8 cellular contexts compared by ENCODE assay signal in the genomic region with DNA sequence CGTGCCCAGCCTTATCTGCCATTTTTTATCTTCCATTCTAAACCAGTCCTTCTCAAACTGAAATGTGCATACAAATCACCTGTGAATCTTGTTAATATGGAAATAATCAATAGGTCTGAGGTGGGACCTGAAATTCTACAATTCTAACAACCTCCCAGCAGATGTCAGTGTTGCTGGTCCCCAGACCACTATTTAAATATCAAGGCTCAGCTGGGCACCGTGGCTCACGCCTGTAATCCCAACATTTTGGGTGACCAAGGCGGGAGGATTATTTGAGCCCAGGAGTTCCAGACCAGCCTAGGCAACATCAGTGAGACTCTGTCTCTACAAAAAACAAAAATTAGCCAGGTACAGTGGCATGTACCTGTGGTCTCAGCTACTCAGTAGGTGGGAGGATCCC. TPM values are rescaled to one million over a fixed set of nuclear protein-coding genes. Genes with fewer than 3 reads are reported as not detected.
DNase-seq lines count a peak whose midpoint lies in the region; ATAC-seq and TF ChIP-seq lines count a peak whose summit lies in the region.

No MANE protein-coding gene starts in this region.

- H3K4me1 Mint-ChIP-seq in MCF 10A (ENCODE audit: insufficient read depth, unreplicated experiment) = peaks cover 38% of the 10 kb centered on the region

- DNase-seq in activated effector memory CD4-positive, alpha-beta T cell treated with anti-CD3 and anti-CD28 coated beads, Interleukin-2, amount 50 U/mL, for 16 hours = peak; percentile 65
- no peak for DNase-seq in activated effector memory CD4-positive, alpha-beta T cell treated with Interleukin-2 at 50 U/mL for 16 hours
- DNase-seq in NCI-H2227 (lab: John Stamatoyannopoulos, UW; ENCODE audit: unreplicated experiment) = peak; percentile 56
- peak; percentile 54 for DNase-seq in MCF 10A (ENCODE audit: unreplicated experiment)
- DNase-seq in osteoblast (ENCODE audit: insufficient read length, low spot score, missing footprints) = no peak
- DNase-seq in C1 segment of cervical spinal cord (lab: John Stamatoyannopoulos, UW) = no peak
- no peak for DNase-seq in NCI-H774 (lab: John Stamatoyannopoulos, UW)

- ATAC-seq in HG03565 (IDR thresholded peaks at IDR 0.05; ENCODE audit: unreplicated experiment) = no peak

- no peak overlapping the region for H3K27ac ChIP-seq in osteoblast (ENCODE audit: low read depth, low read length)

- no peak overlapping the region for H3K4me3 ChIP-seq in osteoblast (ENCODE audit: insufficient read depth, low read length)

- no peak overlapping the region for H2AFZ ChIP-seq in osteoblast (ENCODE audit: low read length)

- H3K9me3 ChIP-seq in osteoblast (ENCODE audit: low read depth, low read length) = no peaks in the 10 kb centered on the region

- H3K9me3 Mint-ChIP-seq in MCF 10A (ENCODE audit: unreplicated experiment) = no peaks in the 10 kb centered on the region

- no peaks in the 10 kb centered on the region for H3K27me3 Mint-ChIP-seq in MCF 10A (ENCODE audit: insufficient read depth, unreplicated experiment)

- no peaks in the 10 kb centered on the region for H3K36me3 ChIP-seq in osteoblast (ENCODE audit: insufficient read depth, low read length)

- no peaks in the 10 kb centered on the region for H3K36me3 Mint-ChIP-seq in MCF 10A (ENCODE audit: insufficient read depth, unreplicated experiment)

- no peaks in the 10 kb centered on the region for H4K20me1 ChIP-seq in osteoblast (ENCODE audit: insufficient read depth, low read length)

- H3K79me2 ChIP-seq in osteoblast (ENCODE audit: insufficient read depth, low read length) = no peaks in the 10 kb centered on the region

- no peak overlapping the region for H3K27ac Mint-ChIP-seq in MCF 10A (ENCODE audit: low read depth, unreplicated experiment)

- H3K4me1 ChIP-seq in osteoblast (ENCODE audit: insufficient read depth, low read length) = peaks cover 39% of the 10 kb centered on the region

- CTCF ChIA-PET in MCF 10A (lab: Yijun Ruan, JAX) = interaction anchor here (0.6 to 5.1 kb wide), 5 partner anchors 12 to 210 kb away, joined by 3 to 31 read pairs (median 4); no protein-coding TSS in a partner anchor

- intact Hi-C loops in MCF 10A (cut with micrococcal nuclease) = no loop called here

- BruUV-seq in MCF 10A (replicated peaks; lab: Mats Ljungman, UMichigan) = no TSS peak

- H3K4me2 ChIP-seq in osteoblast (ENCODE audit: insufficient read depth, low read length) = no peak overlapping the region

- TF ChIP-seq CTCF in MCF 10A (IDR thresholded peaks at IDR 0.05; ENCODE audit: unreplicated experiment) = peak; percentile 36
- TF ChIP-seq CTCF in osteoblast (IDR thresholded peaks at IDR 0.05; ENCODE audit: extremely low read depth, low read depth, low read length) = peak; percentile 52

- no peak overlapping the region for H3K4me3 Mint-ChIP-seq in MCF 10A (ENCODE audit: unreplicated experiment)

- H3K27me3 ChIP-seq in osteoblast (ENCODE audit: insufficient read depth, low read length) = no peaks in the 10 kb centered on the region

- POLR2A ChIA-PET in MCF 10A (lab: Yijun Ruan, JAX) = interaction anchor here (0.7 to 1.3 kb wide), 4 partner anchors 8 to 186 kb away, joined by 3 to 5 read pairs (median 4); no protein-coding TSS in a partner anchor

RNA-seq across cellular contexts. Expression of gene UQCRHL, which starts 4.1 kb away (rescaled TPM):
- total RNA-seq in MCF 10A (2022) (1.1 and 1.7 TPM in 2 replicates), osteoblast (1.1 and 1.5 TPM in 2 replicates)

RNA-seq across cellular contexts. Expression of gene SPEN, which starts 44.1 kb away (rescaled TPM):
- total RNA-seq in MCF 10A (2022) = 44.2 and 50.6 TPM in 2 replicates
- 21.0 and 24.8 TPM in 2 replicates for total RNA-seq in osteoblast

RNA-seq across cellular contexts. Expression of gene FBLIM1, which starts 44.8 kb away (rescaled TPM):
- total RNA-seq in MCF 10A (2022) = 78.2 and 101 TPM in 2 replicates
- total RNA-seq in osteoblast = 108 and 121 TPM in 2 replicates

Comparison
In these comparisons a context has a peak if more than half of its experiments do, and no peak if none do; other contexts are left out.
1. DNase-seq: peak in activated effector memory CD4-positive, alpha-beta T cell treated with anti-CD3 and anti-CD28 coated beads, Interleukin-2, amount 50 U/mL, for 16 hours (single experiment), NCI-H2227 (single experiment) and MCF 10A (single experiment); none in activated effector memory CD4-positive, alpha-beta T cell treated with Interleukin-2 at 50 U/mL for 16 hours (single experiment), osteoblast (single experiment), C1 segment of cervical spinal cord (0 of 14) and NCI-H774 (single experiment).